ENCODE assay signal across 27 cellular contexts in genomic region chr9:76465442-76466298, GRCh38. TPM values are rescaled to one million over a fixed set of nuclear protein-coding genes. Genes with fewer than 3 reads are reported as not detected.
DNase-seq lines count a peak whose midpoint lies in the region; ATAC-seq, FAIRE-seq and TF ChIP-seq lines count a peak whose summit lies in the region.
"Had no signal": no experiment of that assay in that cellular context is flagged by ENCODE, and none has a peak within 500 bp of the region (broad histone marks: within the 10 kb centered on the region; RNA-seq: fewer than 3 reads in every experiment).

No MANE protein-coding gene starts in this region.

- no peaks in the 10 kb centered on the region for H3K9me3 ChIP-seq in OCI-LY1 (ENCODE audit: low read length)
- H3K9me3 ChIP-seq in H1 (ENCODE audit: insufficient read depth in 2 of 2, low read depth in 1 of 2, low read length in 1 of 2) = no peaks in the 10 kb centered on the region
- no peaks in the 10 kb centered on the region for H3K9me3 ChIP-seq in parathyroid adenoma (ENCODE audit: control insufficient read depth, low read length)
- H3K9me3 ChIP-seq: mucosa of descending colon, Peyer's patch, prostate gland, sigmoid colon, thoracic aorta had no signal

- peaks cover 14% of the 10 kb centered on the region for H3K36me3 ChIP-seq in OCI-LY1 (ENCODE audit: insufficient read depth, low read length)
- H3K36me3 ChIP-seq in H1 (ENCODE audit: control insufficient read depth in 2 of 4, insufficient read depth in 4 of 4, low read length in 3 of 4) = no peaks in the 10 kb centered on the region; a peak in 1 of 8 replicates
- peaks cover 8% of the 10 kb centered on the region for H3K36me3 ChIP-seq in parathyroid adenoma (ENCODE audit: control insufficient read depth, insufficient read depth, low read length)
- H3K36me3 ChIP-seq: Peyer's patch, prostate gland, sigmoid colon, thoracic aorta had no signal

- H3K4me2 ChIP-seq in OCI-LY1 (ENCODE audit: low read length) (peak overlapping the region; percentile 40), H1 (ENCODE audit: insufficient read depth in 1 of 2, low read depth in 2 of 2, low read length in 2 of 2) (no peak overlapping the region), parathyroid adenoma (ENCODE audit: low read length) (peak overlapping the region; percentile 48)
- H3K4me2 ChIP-seq: KMS-11 had no signal

- H3K27ac ChIP-seq in OCI-LY1 (ENCODE audit: low read depth, low read length, poor library complexity, severe bottlenecking) (peak overlapping the region; percentile 95), H1 (ENCODE audit: low read depth, low read length) (no peak overlapping the region), parathyroid adenoma (peak overlapping the region; percentile 77)
- H3K27ac ChIP-seq: dorsolateral prefrontal cortex, KMS-11, prostate gland, sigmoid colon, thoracic aorta had no signal

- H3F3A ChIP-seq in OCI-LY1 (ENCODE audit: insufficient read depth, low read length) = peaks cover 4% of the 10 kb centered on the region; the same call in 1 of the 2 replicates

- no peak for DNase-seq in activated T-cell treated with anti-CD3 and anti-CD28 coated beads, Interleukin-2, amount 50 U/mL, for 72 hours
- no peak for DNase-seq in activated T-cell treated with anti-CD3 and anti-CD28 coated beads, Interleukin-2, amount 50 U/mL, for 24 hours
- DNase-seq in H1 (ENCODE audit: low read depth in 1 of 2, low spot score in 2 of 2) = no peak
- no peak for DNase-seq in NCI-H1092 (lab: John Stamatoyannopoulos, UW)
- DNase-seq in left colon = no peak
- DNase-seq in SK-N-DZ (ENCODE audit: low spot score) = no peak
- DNase-seq: 8988T; activated CD4-positive, alpha-beta T cell treated with anti-CD3 and anti-CD28 coated beads, Interleukin-2, amount 50 U/mL, for 4 hours; activated CD8-positive, alpha-beta memory T cell treated with anti-CD3 and anti-CD28 coated beads, Interleukin-2, amount 50 U/mL, for 48 hours; activated effector memory CD4-positive, alpha-beta T cell treated with anti-CD3 and anti-CD28 coated beads, Interleukin-2, amount 50 U/mL, for 16 hours; CD4-positive, alpha-beta T cell; dorsolateral prefrontal cortex; mucosa of descending colon; NCI-H187; NCI-H526 treated with DMSO at 0.1 percent for 48 hours; Peyer's patch; SHP77 treated with DMSO at 0.1 percent for 48 hours; sigmoid colon; stimulated activated naive CD8-positive, alpha-beta T cell treated with anti-CD3 and anti-CD28 coated beads, Interleukin-15, Interleukin-2, amounts not matched to agents 100 U/mL and 50 U/mL, for 24 hours had no signal

- no peak overlapping the region for H3K4me3 Mint-ChIP-seq in activated T-cell treated with anti-CD3 and anti-CD28 coated beads, Interleukin-2, amount 50 U/mL, for 72 hours
- no peak overlapping the region for H3K4me3 Mint-ChIP-seq in activated T-cell treated with anti-CD3 and anti-CD28 coated beads, Interleukin-2, amount 50 U/mL, for 24 hours
- H3K4me3 Mint-ChIP-seq: CD4-positive, alpha-beta T cell; neural crest cell had no signal

- 0 out of 2 replicates have a peak overlapping the region, but pooled peaks have one; percentile 18 for H2BK15ac ChIP-seq in H1 (ENCODE audit: low read length)

- H4K8ac ChIP-seq in H1 (ENCODE audit: extremely low read depth, insufficient read depth, low read length) = no peak overlapping the region

- H3K27me3 ChIP-seq in OCI-LY1 (ENCODE audit: insufficient read depth, low read length) = no peaks in the 10 kb centered on the region
- H3K27me3 ChIP-seq in H1 (replicated peaks in 1 of 4; ENCODE audit: control insufficient read depth in 3 of 4, extremely low read depth in 1 of 4, insufficient read depth in 3 of 4, low read length in 3 of 4) = no peaks in the 10 kb centered on the region
- no peaks in the 10 kb centered on the region for H3K27me3 ChIP-seq in parathyroid adenoma (ENCODE audit: control insufficient read depth, insufficient read depth, low read length)
- H3K27me3 ChIP-seq: Peyer's patch, sigmoid colon had no signal

- no peak for TF ChIP-seq POLR2A in H1 (IDR thresholded peaks at IDR 0.05; ENCODE audit: control extremely low read depth in 1 of 2, low read depth in 2 of 2, low read length in 2 of 2)

- intact Hi-C loops in left colon (cut with DNase I, micrococcal nuclease) = no loop called here

- TF ChIP-seq EP300 in H1 (IDR thresholded peaks at IDR 0.05; ENCODE audit: borderline replicate concordance in 1 of 2, low read depth in 2 of 2, low read length in 2 of 2) = no peak

- H4K20me1 ChIP-seq in OCI-LY1 (ENCODE audit: insufficient read depth, low read length) = no peaks in the 10 kb centered on the region
- H4K20me1 ChIP-seq in H1 (replicated peaks in 1 of 2; ENCODE audit: control insufficient read depth in 1 of 2, insufficient read depth in 2 of 2, low read length in 2 of 2) = no peaks in the 10 kb centered on the region

- no peak overlapping the region for H3K56ac ChIP-seq in H1 (replicated peaks; ENCODE audit: insufficient read length, low read depth, low read length)

- peaks cover 11% of the 10 kb centered on the region for H3K4me1 Mint-ChIP-seq in activated T-cell treated with anti-CD3 and anti-CD28 coated beads, Interleukin-2, amount 50 U/mL, for 72 hours (ENCODE audit: low read depth)
- peaks cover 9% of the 10 kb centered on the region for H3K4me1 Mint-ChIP-seq in activated T-cell treated with anti-CD3 and anti-CD28 coated beads, Interleukin-2, amount 50 U/mL, for 24 hours (ENCODE audit: low read depth)

- H3K4me1 ChIP-seq in OCI-LY1 (ENCODE audit: insufficient read depth, low read length, severe bottlenecking) (peaks cover 94% of the 10 kb centered on the region), H1 (replicated peaks in 1 of 4; ENCODE audit: control insufficient read depth in 3 of 4, insufficient read depth in 4 of 4, low read length in 3 of 4) (peaks cover 0 to 7% (median 2%) of the 10 kb centered on the region in 4 experiments; a peak in 3 of 7 replicates), parathyroid adenoma (peaks cover 5% of the 10 kb centered on the region)
- H3K4me1 ChIP-seq: prostate gland had no signal

- POLR2A ChIA-PET in H1 (lab: Charles Lee; ENCODE audit: partially characterized antibody) = interaction anchor here (1.6 kb wide), 1 partner anchor 10 kb away, joined by 3 read pairs; no protein-coding TSS in a partner anchor

- H3K9ac ChIP-seq in OCI-LY1 (ENCODE audit: low read length) (peak overlapping the region; percentile 13; the same call in 1 of the 2 replicates), H1 (replicated peaks in 1 of 4; ENCODE audit: extremely low read depth in 1 of 4, low read depth in 3 of 4, low read length in 3 of 4) (no peak overlapping the region), parathyroid adenoma (no peak overlapping the region)
- H3K9ac ChIP-seq: KMS-11 had no signal

- H2AFZ ChIP-seq in OCI-LY1 (ENCODE audit: low read length) (no peak overlapping the region), H1 (ENCODE audit: low read length) (no peak overlapping the region), parathyroid adenoma (no peak overlapping the region)

- peaks cover 0 to 3% of the 10 kb centered on the region in 2 donors for H3K36me3 Mint-ChIP-seq in activated T-cell treated with anti-CD3 and anti-CD28 coated beads, Interleukin-2, amount 50 U/mL, for 72 hours (ENCODE audit: insufficient read depth in 2 of 2)
- peaks cover 11% of the 10 kb centered on the region for H3K36me3 Mint-ChIP-seq in activated T-cell treated with anti-CD3 and anti-CD28 coated beads, Interleukin-2, amount 50 U/mL, for 24 hours (ENCODE audit: low read depth)

- H3K27ac Mint-ChIP-seq in activated T-cell treated with anti-CD3 and anti-CD28 coated beads, Interleukin-2, amount 50 U/mL, for 72 hours = peak overlapping the region; percentile 1
- no peak overlapping the region for H3K27ac Mint-ChIP-seq in activated T-cell treated with anti-CD3 and anti-CD28 coated beads, Interleukin-2, amount 50 U/mL, for 24 hours
- H3K27ac Mint-ChIP-seq: CD4-positive, alpha-beta T cell had no signal

- no peak overlapping the region for H3K14ac ChIP-seq in H1 (ENCODE audit: insufficient read length)

- H3K79me2 ChIP-seq in OCI-LY1 (ENCODE audit: insufficient read depth, low read length) (peaks cover 78% of the 10 kb centered on the region), H1 (ENCODE audit: control insufficient read depth in 1 of 2, insufficient read depth in 2 of 2, low read length in 2 of 2) (peaks cover 0 to 35% of the 10 kb centered on the region in 2 experiments; a peak in 2 of 4 replicates), parathyroid adenoma (peaks cover 29% of the 10 kb centered on the region)

- no peak overlapping the region for H4K5ac ChIP-seq in H1 (ENCODE audit: insufficient read length, low read depth, low read length)

- no peaks in the 10 kb centered on the region for H3K27me3 Mint-ChIP-seq in activated T-cell treated with anti-CD3 and anti-CD28 coated beads, Interleukin-2, amount 50 U/mL, for 72 hours (ENCODE audit: low read depth)
- H3K27me3 Mint-ChIP-seq in activated T-cell treated with anti-CD3 and anti-CD28 coated beads, Interleukin-2, amount 50 U/mL, for 24 hours = no peaks in the 10 kb centered on the region
- H3K27me3 Mint-ChIP-seq: CD4-positive, alpha-beta T cell had no signal

- no peak overlapping the region for H4K91ac ChIP-seq in H1 (replicated peaks; ENCODE audit: insufficient read length, low read length)

- H3K9me2 ChIP-seq in OCI-LY1 (ENCODE audit: low read depth, low read length) = no peaks in the 10 kb centered on the region

- H3K4me3 ChIP-seq in OCI-LY1 (ENCODE audit: low read depth, low read length, poor library complexity, severe bottlenecking) (peak overlapping the region; percentile 7), H1 (ENCODE audit: extremely low read depth in 1 of 4, insufficient read depth in 2 of 4, low read depth in 3 of 4, low read length in 4 of 4) (no peak overlapping the region), parathyroid adenoma (ENCODE audit: low read depth, low read length) (peak overlapping the region; percentile 34)
- H3K4me3 ChIP-seq: dorsolateral prefrontal cortex, mucosa of descending colon, Peyer's patch, prostate gland, sigmoid colon, thoracic aorta had no signal

- no peak overlapping the region for H3K23ac ChIP-seq in H1 (ENCODE audit: insufficient read length)

- 0 out of 2 replicates have a peak, but pooled peaks cover 4% of the 10 kb centered on the region for H3K79me1 ChIP-seq in H1 (ENCODE audit: low read depth, low read length)

- 88% methylated on average over 8 of the region's 8 CpGs; no CpG with 5 or more reads in 1 of the 2 experiments for WGBS in H1 (ENCODE audit: extremely low coverage in 1 of 2, insufficient coverage in 1 of 2, insufficient read length in 1 of 2, insufficient replicate concordance in 2 of 2, low coverage in 1 of 2, low lambda C conversion rate in 2 of 2, missing lambda C conversion rate in 1 of 2), 2 experiments

- H3K23me2 ChIP-seq in H1 (ENCODE audit: low read depth, low read length) = no peaks in the 10 kb centered on the region

- H2BK20ac ChIP-seq in H1 (ENCODE audit: low read length) = no peak overlapping the region

- no peak overlapping the region for H2BK120ac ChIP-seq in H1 (replicated peaks; ENCODE audit: low read depth, low read length)

- H2AK5ac ChIP-seq in H1 (ENCODE audit: low read depth, low read length) = no peak overlapping the region; the same call in 1 of the 2 replicates

- TF ChIP-seq CTCF in OCI-LY1 (IDR thresholded peaks at IDR 0.05; ENCODE audit: low read length) = no peak; the same call in 1 of the 2 replicates
- no peak for TF ChIP-seq CTCF in H1 (IDR thresholded peaks at IDR 0.05; ENCODE audit: control extremely low read depth in 1 of 3, insufficient read depth in 1 of 3, low read depth in 1 of 3, low read length in 3 of 3)
- TF ChIP-seq CTCF in parathyroid adenoma (IDR thresholded peaks at IDR 0.05) = no peak

- no peak overlapping the region; the same call in 1 of the 2 replicates for H3K18ac ChIP-seq in H1 (ENCODE audit: extremely low read depth, low read length)

- no peak overlapping the region for H2BK5ac ChIP-seq in H1 (ENCODE audit: low read depth, low read length)

- CTCF ChIA-PET in H1 (lab: Charles Lee; ENCODE audit: partially characterized antibody) = no interaction called here

- H3K4ac ChIP-seq in H1 (replicated peaks; ENCODE audit: insufficient read length, low read depth, low read length) = peak overlapping the region; percentile 46

- ATAC-seq in activated T-cell treated with anti-CD3 and anti-CD28 coated beads, Interleukin-2, amount 50 U/mL, for 72 hours (replicated peaks in 1 of 2) = no peak
- ATAC-seq in left colon = no peak
- ATAC-seq: stimulated activated naive CD8-positive, alpha-beta T cell treated with anti-CD3 and anti-CD28 coated beads, Interleukin-15, Interleukin-2, amounts not matched to agents 100 U/mL and 50 U/mL, for 24 hours had no signal

- H2BK12ac ChIP-seq in H1 (ENCODE audit: low read depth, low read length) = no peak overlapping the region

- no peaks in the 10 kb centered on the region for H3K9me3 Mint-ChIP-seq in activated T-cell treated with anti-CD3 and anti-CD28 coated beads, Interleukin-2, amount 50 U/mL, for 72 hours
- H3K9me3 Mint-ChIP-seq in activated T-cell treated with anti-CD3 and anti-CD28 coated beads, Interleukin-2, amount 50 U/mL, for 24 hours = no peaks in the 10 kb centered on the region
- H3K9me3 Mint-ChIP-seq: CD4-positive, alpha-beta T cell; neural crest cell had no signal

- FAIRE-seq in H1 (lab: Jason Lieb, UNC) = no peak
- FAIRE-seq: D721Med, islet of Langerhans had no signal

- no peak for TF ChIP-seq RAD21 in H1 (IDR thresholded peaks at IDR 0.05 in 1 of 2, conservative IDR thresholded peaks at IDR 0.05 in 1 of 2; ENCODE audit: low read depth in 2 of 2, low read length in 2 of 2)

RNA-seq across cellular contexts. Expression of gene GCNT1, which starts 6.7 kb away (rescaled TPM):
- total RNA-seq in activated T-cell treated with anti-CD3 and anti-CD28 coated beads, Interleukin-2, amount 50 U/mL, for 72 hours = 1 to 10 TPM; 4.2 to 9.7 TPM
- 8.8 and 13.0 TPM in 2 replicates for total RNA-seq in H1 (2021; fragmentation: NEBNext Ultra II Directional; extraction: Animal tissue kit (Norgen Biotek cat#: 25700))
- polyA plus RNA-seq in H1 (2011; rRNA removed) = 16.5 and 16.6 TPM in 2 replicates
- polyA plus RNA-seq in H1 (2011; cell fraction: cytosol; rRNA removed) = 13.1 TPM
- 6.9 TPM for polyA plus RNA-seq in H1 (2011; cell fraction: nucleus; rRNA removed)
- polyA plus RNA-seq in H1 (2012, experiment 1 of 2) = 12.7 to 27.4 TPM (median 22.8 TPM) in 4 replicates
- polyA plus RNA-seq in H1 (2012, experiment 2 of 2) = 2.3 TPM
- polyA plus RNA-seq in H1 (2013, experiment 1 of 2) = 7.8 TPM
- polyA plus RNA-seq in H1 (2013, experiment 2 of 2) = 8.8 TPM
- polyA minus RNA-seq in H1 (2011; rRNA and poly(A)+ RNA removed) = 44.6 and 48.6 TPM in 2 replicates
- polyA minus RNA-seq in H1 (2011; cell fraction: cytosol; rRNA and poly(A)+ RNA removed) = 9.0 TPM
- 14.6 TPM for polyA minus RNA-seq in H1 (2011; cell fraction: nucleus; rRNA and poly(A)+ RNA removed)
- 10 to 100 TPM; 30.8 to 33.8 TPM for total RNA-seq in left colon
- polyA plus RNA-seq in SK-N-DZ (2014; cell fraction: cytosol; rRNA removed) = 0.12 and 0.23 TPM in 2 replicates
- polyA plus RNA-seq in SK-N-DZ (2014; cell fraction: nucleus; rRNA removed) = 0.22 and 0.25 TPM in 2 replicates

Comparison
In these comparisons a context has a peak if more than half of its experiments do, and no peak if none do; other contexts are left out.
1. H3K4me2 ChIP-seq: peak in OCI-LY1 (single experiment) and parathyroid adenoma (single experiment); none in H1 (0 of 2).
2. H3K4me3 ChIP-seq: peak in OCI-LY1 (single experiment) and parathyroid adenoma (single experiment); none in H1 (0 of 4).